In genomic region chr2:236282406-236282805, GRCh38 we compare ENCODE assay signal across 30 cellular contexts. TPM values are rescaled to one million over a fixed set of nuclear protein-coding genes. Genes with fewer than 3 reads are reported as not detected.
"Had no signal": no experiment of that assay in that cellular context is flagged by ENCODE, and none has a peak within 500 bp of the region (broad histone marks: within the 10 kb centered on the region; RNA-seq: fewer than 3 reads in every experiment).

No MANE protein-coding gene starts in this region.

- DNase-seq: dermis blood vessel endothelial cell; dorsolateral prefrontal cortex; effector CD8-positive, alpha-beta T cell; effector memory CD8-positive, alpha-beta T cell; endodermal cell; erythroblast; esophagus squamous epithelium; foreskin fibroblast; foreskin melanocyte; gastrocnemius medialis; glutamatergic neuron; head of caudate nucleus; heart right ventricle; hippocampal formation; left cardiac atrium; left lung; left ventricle myocardium superior; lower lobe of right lung; mesenchymal stem cell; mucosa of descending colon; naive B cell had no signal

- H3K4me3 ChIP-seq: coronary artery, dorsolateral prefrontal cortex, esophagus squamous epithelium, gastrocnemius medialis, heart right ventricle, left lung, lower lobe of right lung, mucosa of descending colon had no signal

- H3K36me3 ChIP-seq: esophagus squamous epithelium, gastrocnemius medialis, heart right ventricle, left lung, lower lobe of right lung had no signal

- H3K4me1 ChIP-seq: esophagus squamous epithelium, gastrocnemius medialis, heart right ventricle, left lung, lower lobe of right lung had no signal

- ATAC-seq: effector memory CD8-positive, alpha-beta T cell; esophagus mucosa; gastrocnemius medialis; heart right ventricle; left cardiac atrium; left lung; left ventricle myocardium superior; lower lobe of right lung; mucosa of descending colon had no signal

- H3K27ac ChIP-seq: coronary artery, dorsolateral prefrontal cortex, epithelial cell of prostate, esophagus squamous epithelium, gastrocnemius medialis, heart right ventricle, left lung, lower lobe of right lung had no signal

- H3K9me3 ChIP-seq: esophagus squamous epithelium had no signal

- H3K27me3 ChIP-seq: gastrocnemius medialis had no signal

RNA-seq across cellular contexts. Expression of gene ASB18, which starts 18.2 kb away (rescaled TPM):
- total RNA-seq: dermis blood vessel endothelial cell, endodermal cell, esophagus mucosa, esophagus squamous epithelium, glomerular endothelial cell, kidney epithelial cell, left lung, lower leg skin, lower lobe of right lung, lung microvascular endothelial cell, mesenteric fat pad, mesothelial cell of epicardium, mucosa of descending colon had no signal
